In the genomic region with DNA sequence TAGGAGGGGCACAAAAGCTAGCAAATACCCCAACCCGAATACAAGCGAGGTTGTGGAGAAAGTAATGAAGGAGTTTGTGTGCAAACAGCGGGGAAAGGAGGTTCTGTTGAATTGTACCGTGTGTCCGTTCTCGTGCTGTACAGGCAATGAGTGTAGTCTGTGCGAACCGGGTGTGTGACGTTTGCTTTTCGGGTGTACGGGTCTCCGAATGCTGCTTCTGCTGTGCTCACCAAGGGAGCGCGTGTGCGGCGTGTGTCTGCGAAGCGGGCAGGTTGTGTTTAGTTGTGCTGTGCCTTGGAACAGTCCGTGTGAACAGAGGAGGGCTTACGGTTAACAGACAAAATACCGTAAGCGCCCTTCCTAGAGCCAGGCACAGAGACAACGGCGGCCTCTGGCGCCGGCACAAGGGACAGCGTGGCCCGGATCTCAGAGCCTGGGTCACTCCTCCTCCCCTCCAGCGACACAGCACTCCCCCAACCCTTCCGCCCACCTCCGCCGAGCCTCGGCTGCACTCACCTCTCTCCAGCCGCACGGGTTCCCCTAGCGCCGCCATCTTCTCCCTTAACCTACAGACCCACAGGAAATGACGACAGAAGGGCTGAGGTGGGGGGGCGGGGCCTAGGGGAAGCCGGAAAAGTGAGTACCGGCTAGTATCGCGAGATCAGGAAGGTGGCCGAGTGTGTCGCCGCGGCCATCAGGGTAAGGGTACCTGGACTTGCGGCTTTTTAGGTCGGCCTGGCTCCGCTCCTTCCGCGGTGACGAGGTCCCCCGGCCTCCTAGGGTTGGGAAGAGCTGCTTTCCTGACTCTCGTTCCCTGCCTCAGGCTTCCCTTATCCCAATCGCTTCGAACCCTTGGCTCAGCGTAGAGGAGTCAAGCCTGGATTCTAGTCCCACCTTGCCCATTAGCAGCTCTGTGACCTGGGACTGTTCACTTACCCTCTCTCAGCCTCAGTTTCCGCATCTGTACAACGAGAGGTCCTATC, we compare ENCODE assay signal across 8 cellular contexts. TPM values are rescaled to one million over a fixed set of nuclear protein-coding genes. Genes with fewer than 3 reads are reported as not detected.
DNase-seq lines count a peak whose midpoint lies in the region; ATAC-seq and TF ChIP-seq lines count a peak whose summit lies in the region.

A gene with protein sequence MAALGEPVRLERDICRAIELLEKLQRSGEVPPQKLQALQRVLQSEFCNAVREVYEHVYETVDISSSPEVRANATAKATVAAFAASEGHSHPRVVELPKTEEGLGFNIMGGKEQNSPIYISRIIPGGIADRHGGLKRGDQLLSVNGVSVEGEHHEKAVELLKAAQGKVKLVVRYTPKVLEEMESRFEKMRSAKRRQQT (minus strand): TSS at position 570 of the 983 bp plus-strand sequence. CDS start 17 bp downstream, at position 553.

- TF ChIP-seq CTCF in fibroblast of pulmonary artery (IDR thresholded peaks at IDR 0.05; ENCODE audit: low read length, missing control alignments) (no peak), nephron (IDR thresholded peaks at IDR 0.05; ENCODE audit: unreplicated experiment in 3 of 3) (peak in 1 of 3 experiments; percentile 28)

- H3K27ac ChIP-seq in GM23248 = peak within 1 kb of the TSS; percentile 77

- H4K20me1 ChIP-seq in GM23248 (ENCODE audit: insufficient read depth) = peaks cover 3% of the 10 kb centered on the region; the same call in 1 of the 2 replicates

- H3K27me3 ChIP-seq in GM23248 (replicated peaks; ENCODE audit: insufficient read depth) = no peaks in the 10 kb centered on the region

- peak; percentile 96 for DNase-seq in EH (ENCODE audit: low read depth)
- peak; percentile 99 for DNase-seq in GM23248
- DNase-seq in Kasumi-1 (lab: John Stamatoyannopoulos, UW) = peak; percentile 96
- DNase-seq in RPMI8226 = peak; percentile 93
- DNase-seq in fibroblast of pulmonary artery (ENCODE audit: low read depth) = peak; percentile 96

- peaks cover 23% of the 10 kb centered on the region for H3K36me3 Mint-ChIP-seq in activated T-helper 17 cell treated with anti-CD3 and anti-CD28 coated beads, Interleukin-2, amount 50 U/mL, for 72 hours (ENCODE audit: low read depth)
- H3K36me3 Mint-ChIP-seq in nephron (ENCODE audit: low read depth) = peaks cover 8% of the 10 kb centered on the region
- H3K36me3 Mint-ChIP-seq in stimulated activated naive CD8-positive, alpha-beta T cell treated with anti-CD3 and anti-CD28 coated beads, Interleukin-15, Interleukin-2, amounts not matched to agents 100 ng/mL and 50 ng/mL, for 24 hours (ENCODE audit: low read depth) = peaks cover 35% of the 10 kb centered on the region

- no peaks in the 10 kb centered on the region for H3K9me2 ChIP-seq in GM23248 (ENCODE audit: insufficient read depth)

- peak within 1 kb of the TSS; percentile 84 for H3K4me3 Mint-ChIP-seq in activated T-helper 17 cell treated with anti-CD3 and anti-CD28 coated beads, Interleukin-2, amount 50 U/mL, for 72 hours
- H3K4me3 Mint-ChIP-seq in nephron = peak within 1 kb of the TSS; percentile 97 to 100 (median 100)
- H3K4me3 Mint-ChIP-seq in stimulated activated naive CD8-positive, alpha-beta T cell treated with anti-CD3 and anti-CD28 coated beads, Interleukin-15, Interleukin-2, amounts not matched to agents 100 ng/mL and 50 ng/mL, for 24 hours = peak within 1 kb of the TSS; percentile 98

- peak within 1 kb of the TSS; percentile 100 for H3K4me3 ChIP-seq in GM23248
- peak within 1 kb of the TSS; percentile 87 for H3K4me3 ChIP-seq in fibroblast of pulmonary artery (replicated peaks; ENCODE audit: low read depth, low read length)

- peaks cover 29% of the 10 kb centered on the region for H3K4me1 ChIP-seq in GM23248 (ENCODE audit: insufficient read depth)

- WGBS in GM23248 (ENCODE audit: low coverage in 1 of 2, low lambda C conversion rate in 2 of 2, missing lambda C conversion rate in 2 of 2), 2 experiments = 1% methylated on average over 48 to 56 of the region's 60 CpGs

- H3K9me3 ChIP-seq in GM23248 (ENCODE audit: low read depth) = no peaks in the 10 kb centered on the region

- no peaks in the 10 kb centered on the region; the same call in 1 of the 2 replicates for H3F3A ChIP-seq in GM23248 (ENCODE audit: insufficient read depth)

- H3K9ac ChIP-seq in GM23248 = peak within 1 kb of the TSS; percentile 96

- peak; percentile 97 for ATAC-seq in activated T-helper 17 cell treated with anti-CD3 and anti-CD28 coated beads, Interleukin-2, amount 50 U/mL, for 72 hours (replicated peaks)

- no peaks in the 10 kb centered on the region for H3K9me3 Mint-ChIP-seq in activated T-helper 17 cell treated with anti-CD3 and anti-CD28 coated beads, Interleukin-2, amount 50 U/mL, for 72 hours
- H3K9me3 Mint-ChIP-seq in nephron = no peaks in the 10 kb centered on the region
- H3K9me3 Mint-ChIP-seq in stimulated activated naive CD8-positive, alpha-beta T cell treated with anti-CD3 and anti-CD28 coated beads, Interleukin-15, Interleukin-2, amounts not matched to agents 100 ng/mL and 50 ng/mL, for 24 hours = no peaks in the 10 kb centered on the region

- no peaks in the 10 kb centered on the region for H3K27me3 Mint-ChIP-seq in activated T-helper 17 cell treated with anti-CD3 and anti-CD28 coated beads, Interleukin-2, amount 50 U/mL, for 72 hours
- H3K27me3 Mint-ChIP-seq in nephron (ENCODE audit: low read depth) = no peaks in the 10 kb centered on the region
- no peaks in the 10 kb centered on the region for H3K27me3 Mint-ChIP-seq in stimulated activated naive CD8-positive, alpha-beta T cell treated with anti-CD3 and anti-CD28 coated beads, Interleukin-15, Interleukin-2, amounts not matched to agents 100 ng/mL and 50 ng/mL, for 24 hours

- H2AFZ ChIP-seq in GM23248 = peak within 1 kb of the TSS; percentile 99

- peak within 1 kb of the TSS; percentile 88 for H3K27ac Mint-ChIP-seq in activated T-helper 17 cell treated with anti-CD3 and anti-CD28 coated beads, Interleukin-2, amount 50 U/mL, for 72 hours
- peak within 1 kb of the TSS; percentile 95 to 99 (median 97) for H3K27ac Mint-ChIP-seq in nephron
- peak within 1 kb of the TSS; percentile 96 for H3K27ac Mint-ChIP-seq in stimulated activated naive CD8-positive, alpha-beta T cell treated with anti-CD3 and anti-CD28 coated beads, Interleukin-15, Interleukin-2, amounts not matched to agents 100 ng/mL and 50 ng/mL, for 24 hours

- H3K4me2 ChIP-seq in GM23248 (ENCODE audit: unreplicated experiment) = peak within 1 kb of the TSS; percentile 99

- peaks cover 74% of the 10 kb centered on the region for H3K79me2 ChIP-seq in GM23248 (ENCODE audit: insufficient read depth)

- H3K36me3 ChIP-seq in GM23248 (ENCODE audit: low read depth) = 0 out of 2 replicates have a peak, but pooled peaks cover 3% of the 10 kb centered on the region

- peaks cover 19% of the 10 kb centered on the region for H3K4me1 Mint-ChIP-seq in activated T-helper 17 cell treated with anti-CD3 and anti-CD28 coated beads, Interleukin-2, amount 50 U/mL, for 72 hours
- peaks cover 39% of the 10 kb centered on the region for H3K4me1 Mint-ChIP-seq in nephron
- H3K4me1 Mint-ChIP-seq in stimulated activated naive CD8-positive, alpha-beta T cell treated with anti-CD3 and anti-CD28 coated beads, Interleukin-15, Interleukin-2, amounts not matched to agents 100 ng/mL and 50 ng/mL, for 24 hours (ENCODE audit: low read depth) = peaks cover 56% of the 10 kb centered on the region

- in situ Hi-C loops in GM23248 (cut with MboI) = no loop called here

RNA-seq across cellular contexts. Expression of the gene that starts here (rescaled TPM):
- total RNA-seq in GM23248 (2014; rRNA removed; shearing (Covaris generic)) = 47.0 and 51.1 TPM in 2 replicates
- 43.0 and 45.1 TPM in 2 replicates for polyA plus RNA-seq in GM23248 (2016; fragmentation: Nextera tagmentation; extraction: Ambion mirVana)
- 10 to 100 TPM; 19.8 to 24.7 TPM for total RNA-seq in activated T-helper 17 cell treated with anti-CD3 and anti-CD28 coated beads, Interleukin-2, amount 50 U/mL, for 72 hours

Comparison
In these comparisons a context has a peak if more than half of its experiments do, and no peak if none do; other contexts are left out.
1. Peak in every context shown above with its lines: DNase-seq, ATAC-seq, H3K4me3 ChIP-seq and H3K27ac ChIP-seq.